10 cellular contexts compared by ENCODE assay signal in genomic region chr9:88106492-88106891, GRCh38. TPM values are rescaled to one million over a fixed set of nuclear protein-coding genes. Genes with fewer than 3 reads are reported as not detected.
A peak's percentile ranks its signal among the peaks of the same experiment; 100 is the strongest.
DNase-seq lines count a peak whose midpoint lies in the region; ATAC-seq, FAIRE-seq and TF ChIP-seq lines count a peak whose summit lies in the region.
"Had no signal": no experiment of that assay in that cellular context is flagged by ENCODE, and none has a peak within 500 bp of the region (broad histone marks: within the 10 kb centered on the region; RNA-seq: fewer than 3 reads in every experiment).

No MANE protein-coding gene starts in this region.

- TF ChIP-seq CTCF in endodermal cell (conservative IDR thresholded peaks at IDR 0.05) (peak; percentile 74), pancreas (IDR thresholded peaks at IDR 0.05) (peak in 3 of 4 donors; percentile 27 to 45 (median 42))

- no peaks in the 10 kb centered on the region for H3K27me3 ChIP-seq in endodermal cell (ENCODE audit: control insufficient read depth, insufficient read depth, low read length, poor library complexity, severe bottlenecking)
- H3K27me3 ChIP-seq in pancreas, result no peaks in the 10 kb centered on the region

- no peak overlapping the region for H3K27ac Mint-ChIP-seq in endodermal cell
- H3K27ac Mint-ChIP-seq: T-helper 1 cell treated with Interleukin-12 subunit alpha and Interleukin-12 subunit beta and Interleukin-4 antibody, amounts not matched to agents 30 μg/mL and 1 μg/mL, for 36 hours had no signal

- H3K4me3 ChIP-seq in endodermal cell (ENCODE audit: low read length) (no peak overlapping the region), pancreas (no peak overlapping the region)

- no peak overlapping the region for H3K4me3 Mint-ChIP-seq in endodermal cell
- H3K4me3 Mint-ChIP-seq: T-helper 1 cell treated with Interleukin-12 subunit alpha and Interleukin-12 subunit beta and Interleukin-4 antibody, amounts not matched to agents 30 μg/mL and 1 μg/mL, for 36 hours had no signal

- H3K4me1 ChIP-seq in endodermal cell (ENCODE audit: control insufficient read depth, insufficient read depth, low read length), result no peaks in the 10 kb centered on the region
- H3K4me1 ChIP-seq in pancreas, result no peaks in the 10 kb centered on the region

- H3K9me3 ChIP-seq in endodermal cell (ENCODE audit: control insufficient read depth, low read length) (peaks cover 4% of the 10 kb centered on the region), pancreas (no peaks in the 10 kb centered on the region)

- H3K27me3 Mint-ChIP-seq in endodermal cell (ENCODE audit: insufficient read depth), result no peaks in the 10 kb centered on the region

- no peaks in the 10 kb centered on the region for H3K36me3 Mint-ChIP-seq in endodermal cell (ENCODE audit: low read depth)

- WGBS in endodermal cell (ENCODE audit: insufficient coverage in 1 of 2, insufficient read length in 1 of 2), 2 experiments, result 42% methylated on average over 4 of the region's 4 CpGs; no CpG with 5 or more reads in 1 of the 2 experiments
- WGBS in pancreas, 2 donors, result 10 to 14% methylated on average over 4 of the region's 4 CpGs

- ATAC-seq in pancreas (peak; percentile 82 to 96 (median 90)), GM18858 (IDR thresholded peaks at IDR 0.05; ENCODE audit: unreplicated experiment) (no peak), GM19452 (IDR thresholded peaks at IDR 0.05; ENCODE audit: unreplicated experiment) (no peak), HG02884 (IDR thresholded peaks at IDR 0.05; ENCODE audit: unreplicated experiment) (no peak)

- H3K4me1 Mint-ChIP-seq in endodermal cell, result peaks cover 9% of the 10 kb centered on the region

- peak; percentile 13 for FAIRE-seq in pancreas (lab: Jason Lieb, UNC)

- peaks cover 3% of the 10 kb centered on the region for H3K9me3 Mint-ChIP-seq in endodermal cell
- H3K9me3 Mint-ChIP-seq: T-helper 1 cell treated with Interleukin-12 subunit alpha and Interleukin-12 subunit beta and Interleukin-4 antibody, amounts not matched to agents 30 μg/mL and 1 μg/mL, for 36 hours had no signal

- intact Hi-C loops in pancreas (cut with DNase I), result loop anchor here in 2 of 3 donors (10.0 kb wide), 1 partner anchor 468 kb away; no protein-coding TSS in a partner anchor

- DNase-seq in DMS153 treated with DMSO at 0.1 percent for 48 hours (lab: John Stamatoyannopoulos, UW; ENCODE audit: unreplicated experiment) (peak; percentile 19), DMS153 (lab: John Stamatoyannopoulos, UW) (no peak), NCI-H460 (ENCODE audit: extremely low read depth, low read depth) (peak; percentile 5), endodermal cell (peak; percentile 67), pancreas (peak in 2 of 6 donors; percentile 29 to 37)

- H3K9ac ChIP-seq in endodermal cell (ENCODE audit: extremely low read depth, low read length, poor library complexity, severe bottlenecking), result no peak overlapping the region

- H3K36me3 ChIP-seq in endodermal cell (ENCODE audit: control insufficient read depth, insufficient read depth, low read length), result no peaks in the 10 kb centered on the region
- no peaks in the 10 kb centered on the region for H3K36me3 ChIP-seq in pancreas

- H3K27ac ChIP-seq in endodermal cell (ENCODE audit: low read depth, low read length) (no peak overlapping the region), pancreas (no peak overlapping the region)

RNA-seq across cellular contexts. Expression of gene SPATA31C2, which starts 31.8 kb away (rescaled TPM):
- total RNA-seq in NCI-H460 (2014; rRNA removed; shearing (Covaris generic)), result not detected in 2 replicates
- polyA plus RNA-seq in NCI-H460 (2014; cell fraction: nucleus; rRNA removed), result not detected in 2 replicates
- total RNA-seq in endodermal cell (not detected), pancreas (not detected)
- polyA plus RNA-seq in endodermal cell (2013, experiment 1 of 2), result 0.61 TPM
- polyA plus RNA-seq in endodermal cell (2013, experiment 2 of 2), result 0.37 TPM
- polyA plus RNA-seq in pancreas, result not detected
- total RNA-seq: mononuclear cell had no signal

Comparison
In these comparisons a context has a peak if more than half of its experiments do, and no peak if none do; other contexts are left out.
1. ATAC-seq: peak in pancreas (4 of 4); none in GM18858 (single experiment), GM19452 (single experiment) and HG02884 (single experiment).